ENCODE assay signal across 16 cellular contexts in the genomic region with DNA sequence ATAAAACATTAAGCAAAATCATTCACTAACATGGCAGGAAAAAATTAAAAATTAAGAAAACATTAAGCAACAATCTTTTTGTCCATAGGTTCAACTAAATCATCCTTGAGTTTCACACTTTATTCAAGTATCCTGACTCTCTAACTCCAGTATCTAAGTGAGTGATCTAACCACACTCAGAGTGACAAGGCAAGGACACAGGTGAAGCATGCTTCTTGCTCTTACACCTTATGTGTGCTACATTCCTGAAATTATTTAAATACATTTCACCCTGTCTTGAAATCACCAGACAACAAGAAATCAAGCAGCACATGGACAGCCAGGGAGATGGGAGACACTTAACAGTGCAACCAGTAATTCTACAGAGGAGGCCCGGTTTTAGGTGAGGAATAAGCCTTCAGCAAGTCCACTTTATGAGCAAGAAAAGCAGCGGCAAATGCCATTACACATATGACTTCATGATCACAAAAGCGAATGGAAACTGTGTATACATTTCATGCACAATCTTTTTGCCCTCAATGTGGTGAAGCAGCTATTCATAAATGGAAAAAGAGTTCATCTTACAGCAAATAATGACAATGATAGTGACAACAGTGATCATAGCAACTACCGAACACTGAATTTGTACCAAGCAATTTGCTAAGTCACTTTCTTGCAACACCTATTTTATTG. TPM values are rescaled to one million over a fixed set of nuclear protein-coding genes. Genes with fewer than 3 reads are reported as not detected.
DNase-seq lines count a peak whose midpoint lies in the region; ATAC-seq and TF ChIP-seq lines count a peak whose summit lies in the region.
"Had no signal": no experiment of that assay in that cellular context is flagged by ENCODE, and none has a peak within 500 bp of the region (broad histone marks: within the 10 kb centered on the region; RNA-seq: fewer than 3 reads in every experiment).

No MANE protein-coding gene starts in this region.

- no peaks in the 10 kb centered on the region for H3K27me3 Mint-ChIP-seq in Caco-2 (ENCODE audit: insufficient read depth, unreplicated experiment)
- H3K27me3 Mint-ChIP-seq in activated CD8-positive, alpha-beta T cell treated with anti-CD3 and anti-CD28 coated beads, Interleukin-2, amount 10 ng/mL, durations not matched to agents 7 days and 5 days (ENCODE audit: low read depth): no peaks in the 10 kb centered on the region

- H3K36me3 Mint-ChIP-seq in Caco-2 (ENCODE audit: insufficient read depth, unreplicated experiment): peaks cover 7% of the 10 kb centered on the region
- peaks cover under 1% of the 10 kb centered on the region for H3K36me3 Mint-ChIP-seq in activated CD8-positive, alpha-beta T cell treated with anti-CD3 and anti-CD28 coated beads, Interleukin-2, amount 10 ng/mL, durations not matched to agents 7 days and 5 days (ENCODE audit: low read depth)

- BruUV-seq in Caco-2 (replicated peaks; lab: Mats Ljungman, UMichigan): no TSS peak

- POLR2A ChIA-PET in Caco-2 (lab: Charles Lee): interaction anchor here (1.0 kb wide), 1 partner anchor 37 kb away, joined by 3 read pairs; a partner anchor contains a TSS
- POLR2A ChIA-PET in activated CD8-positive, alpha-beta T cell treated with anti-CD3 and anti-CD28 coated beads, Interleukin-2, amount 10 ng/mL, durations not matched to agents 7 days and 5 days (lab: Charles Lee): interaction anchor here (1.0 to 1.8 kb wide), 2 partner anchors 26 to 37 kb away, joined by 4 to 6 read pairs; a partner anchor contains a TSS

- no peaks in the 10 kb centered on the region for H3K27me3 ChIP-seq in Caco-2 (replicated peaks; ENCODE audit: control insufficient read depth, insufficient read depth, low read length)
- H3K27me3 ChIP-seq in brain microvascular endothelial cell (replicated peaks): no peaks in the 10 kb centered on the region
- H3K27me3 ChIP-seq: heart right ventricle, uterus had no signal

- H3K27ac ChIP-seq in brain microvascular endothelial cell: no peak overlapping the region
- H3K27ac ChIP-seq: heart right ventricle, skin epidermis, uterus had no signal

- in situ Hi-C loops in brain microvascular endothelial cell (cut with HindIII; ENCODE audit: low pct_ligation_motif_present, low sequenced_read_pairs): no loop called here

- H3K4me3 ChIP-seq in Caco-2 (ENCODE audit: low read depth, low read length) (no peak overlapping the region), brain microvascular endothelial cell (ENCODE audit: low read depth, low read length) (no peak overlapping the region)
- H3K4me3 ChIP-seq: heart right ventricle, skin epidermis, uterus had no signal

- peak; percentile 55 for ATAC-seq in activated CD8-positive, alpha-beta T cell treated with anti-CD3 and anti-CD28 coated beads, Interleukin-2, amount 10 ng/mL, durations not matched to agents 7 days and 5 days
- peak; percentile 35 for ATAC-seq in left lobe of liver
- no peak for ATAC-seq in left colon
- ATAC-seq in GM21737 (IDR thresholded peaks at IDR 0.05; ENCODE audit: unreplicated experiment): no peak
- ATAC-seq: heart right ventricle had no signal

- no peaks in the 10 kb centered on the region for H3K36me3 ChIP-seq in Caco-2 (ENCODE audit: control insufficient read depth, insufficient read depth, low read length)
- no peaks in the 10 kb centered on the region for H3K36me3 ChIP-seq in brain microvascular endothelial cell (replicated peaks)
- H3K36me3 ChIP-seq: heart right ventricle, uterus had no signal

- peaks cover 44% of the 10 kb centered on the region for H3K4me1 Mint-ChIP-seq in Caco-2 (ENCODE audit: low read depth, unreplicated experiment)
- peaks cover 20% of the 10 kb centered on the region for H3K4me1 Mint-ChIP-seq in activated CD8-positive, alpha-beta T cell treated with anti-CD3 and anti-CD28 coated beads, Interleukin-2, amount 10 ng/mL, durations not matched to agents 7 days and 5 days (ENCODE audit: low read depth)

- no peaks in the 10 kb centered on the region; the same call in 1 of the 2 replicates for H3K9me3 ChIP-seq in Caco-2
- H3K9me3 ChIP-seq: heart right ventricle, uterus had no signal

- peak overlapping the region; percentile 19 for H3K4me3 Mint-ChIP-seq in Caco-2 (ENCODE audit: unreplicated experiment)
- H3K4me3 Mint-ChIP-seq in activated CD8-positive, alpha-beta T cell treated with anti-CD3 and anti-CD28 coated beads, Interleukin-2, amount 10 ng/mL, durations not matched to agents 7 days and 5 days: no peak overlapping the region
- H3K4me3 Mint-ChIP-seq: H9 had no signal

- CTCF ChIA-PET in Caco-2 (lab: Charles Lee): no interaction called here
- CTCF ChIA-PET in activated CD8-positive, alpha-beta T cell treated with anti-CD3 and anti-CD28 coated beads, Interleukin-2, amount 10 ng/mL, durations not matched to agents 7 days and 5 days (lab: Charles Lee): no interaction called here

- no peaks in the 10 kb centered on the region for H3K9me3 Mint-ChIP-seq in Caco-2 (ENCODE audit: unreplicated experiment)
- no peaks in the 10 kb centered on the region for H3K9me3 Mint-ChIP-seq in activated CD8-positive, alpha-beta T cell treated with anti-CD3 and anti-CD28 coated beads, Interleukin-2, amount 10 ng/mL, durations not matched to agents 7 days and 5 days (ENCODE audit: insufficient read depth)

- peaks cover 71% of the 10 kb centered on the region for H3K4me1 ChIP-seq in Caco-2
- H3K4me1 ChIP-seq: uterus had no signal

- TF ChIP-seq CTCF in Caco-2 (IDR thresholded peaks at IDR 0.05; ENCODE audit: insufficient read depth in 1 of 2, low read depth in 1 of 2, low read length in 1 of 2, severe bottlenecking in 1 of 2, unreplicated experiment in 1 of 2) (no peak), brain microvascular endothelial cell (IDR thresholded peaks at IDR 0.05; ENCODE audit: low read depth, low read length, missing control alignments) (no peak)

- intact Hi-C loops in Caco-2 (cut with micrococcal nuclease; ENCODE audit: unreplicated experiment): no loop called here
- intact Hi-C loops in left colon (cut with DNase I, micrococcal nuclease): no loop called here

- DNase-seq in activated CD4-positive, alpha-beta T cell treated with anti-CD3 and anti-CD28 coated beads for 48 hours: peak; percentile 37
- DNase-seq in activated CD4-positive, alpha-beta T cell treated with anti-CD3 and anti-CD28 coated beads, Interleukin-2, amount 50 U/mL, for 4 hours: no peak
- DNase-seq in Caco-2: peak; percentile 30 to 44
- DNase-seq in activated CD8-positive, alpha-beta T cell treated with anti-CD3 and anti-CD28 coated beads, Interleukin-2, amount 10 ng/mL, durations not matched to agents 7 days and 5 days: no peak
- DNase-seq in left lobe of liver (ENCODE audit: low spot score): no peak
- no peak for DNase-seq in brain microvascular endothelial cell
- DNase-seq in left colon: no peak
- DNase-seq: central memory CD4-positive, alpha-beta T cell; COR-L47; H9; heart right ventricle; NCI-H1417 treated with DMSO at 0.1 percent for 48 hours; NCI-H526; uterus had no signal

- H3K27ac Mint-ChIP-seq in Caco-2 (ENCODE audit: unreplicated experiment): peak overlapping the region; percentile 69
- H3K27ac Mint-ChIP-seq in activated CD8-positive, alpha-beta T cell treated with anti-CD3 and anti-CD28 coated beads, Interleukin-2, amount 10 ng/mL, durations not matched to agents 7 days and 5 days: no peak overlapping the region
- H3K27ac Mint-ChIP-seq: H9 had no signal

RNA-seq across cellular contexts. Expression of a gene that starts 37.4 kb away (rescaled TPM):
- 46.2 and 47.2 TPM in 2 replicates for total RNA-seq in Caco-2 (2022)
- total RNA-seq in activated CD8-positive, alpha-beta T cell treated with anti-CD3 and anti-CD28 coated beads, Interleukin-2, amount 10 ng/mL, durations not matched to agents 7 days and 5 days: 1 to 10 TPM; 5.6 to 6.1 TPM
- 2.2 TPM for total RNA-seq in left lobe of liver
- 1 to 10 TPM; 4.9 to 5.8 TPM for total RNA-seq in left colon

Comparison
In these comparisons a context has a peak if more than half of its experiments do, and no peak if none do; other contexts are left out.
1. DNase-seq: peak in activated CD4-positive, alpha-beta T cell treated with anti-CD3 and anti-CD28 coated beads for 48 hours (single experiment) and Caco-2 (2 of 2); none in activated CD4-positive, alpha-beta T cell treated with anti-CD3 and anti-CD28 coated beads, Interleukin-2, amount 50 U/mL, for 4 hours (0 of 2), activated CD8-positive, alpha-beta T cell treated with anti-CD3 and anti-CD28 coated beads, Interleukin-2, amount 10 ng/mL, durations not matched to agents 7 days and 5 days (single experiment), left lobe of liver (single experiment), brain microvascular endothelial cell (single experiment) and left colon (0 of 2).
2. ATAC-seq: peak in activated CD8-positive, alpha-beta T cell treated with anti-CD3 and anti-CD28 coated beads, Interleukin-2, amount 10 ng/mL, durations not matched to agents 7 days and 5 days (single experiment) and left lobe of liver (single experiment); none in left colon (single experiment) and GM21737 (single experiment).